In the genomic region with DNA sequence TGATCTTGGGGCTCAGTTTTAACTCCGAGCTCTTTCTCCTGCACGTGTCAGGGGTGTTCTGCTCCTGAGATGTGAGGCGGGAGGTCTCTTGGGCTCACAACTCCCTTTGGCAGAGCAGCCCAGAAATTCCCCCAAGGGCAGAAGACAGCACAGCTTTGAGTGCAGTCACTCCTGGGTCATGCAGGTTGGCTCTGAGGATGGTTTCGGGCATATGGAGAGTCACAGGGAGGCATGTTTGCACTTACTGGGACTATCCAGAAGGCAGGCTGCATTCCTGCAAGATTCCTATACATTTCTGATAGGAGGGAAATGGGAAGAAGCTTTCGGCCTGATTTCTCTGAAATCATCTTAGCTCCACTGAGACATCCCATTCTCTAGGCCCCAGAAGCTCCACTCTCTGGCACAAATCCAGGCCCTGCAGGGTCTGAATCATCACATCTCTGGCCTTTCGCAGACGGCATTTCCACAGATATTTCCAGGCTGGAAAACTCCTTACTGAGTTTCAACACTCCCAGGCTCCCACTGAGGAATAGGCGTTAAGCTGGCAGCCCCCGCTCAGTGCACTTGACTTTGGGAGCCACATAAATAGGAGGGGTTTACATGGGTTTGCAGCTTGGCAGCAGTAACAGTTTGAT, we compare ENCODE assay signal across 2 cellular contexts.
A peak's percentile ranks its signal among the peaks of the same experiment; 100 is the strongest.
TF ChIP-seq lines count a peak whose summit lies in the region.

No MANE protein-coding gene starts in this region.

TF ChIP-seq in IMR-90, 13 proteins besides CTCF, POLR2A, EP300 and RAD21:
- TF ChIP-seq BHLHE40 (IDR thresholded peaks at IDR 0.05; ENCODE audit: low read depth, low read length) (no peak), FOS (IDR thresholded peaks at IDR 0.05; ENCODE audit: low read depth, low read length) (peak; percentile 61; the same call in 1 of the 2 replicates), MXI1 (IDR thresholded peaks at IDR 0.05; ENCODE audit: borderline replicate concordance, low read depth, low read length) (no peak), CEBPB (IDR thresholded peaks at IDR 0.05; ENCODE audit: low read depth, low read length) (peak; percentile 59), NFE2L2 (IDR thresholded peaks at IDR 0.05; ENCODE audit: low read depth, low read length) (no peak), CHD1 (IDR thresholded peaks at IDR 0.05; ENCODE audit: low read depth, low read length) (no peak)
- TF ChIP-seq, protein P1, sequence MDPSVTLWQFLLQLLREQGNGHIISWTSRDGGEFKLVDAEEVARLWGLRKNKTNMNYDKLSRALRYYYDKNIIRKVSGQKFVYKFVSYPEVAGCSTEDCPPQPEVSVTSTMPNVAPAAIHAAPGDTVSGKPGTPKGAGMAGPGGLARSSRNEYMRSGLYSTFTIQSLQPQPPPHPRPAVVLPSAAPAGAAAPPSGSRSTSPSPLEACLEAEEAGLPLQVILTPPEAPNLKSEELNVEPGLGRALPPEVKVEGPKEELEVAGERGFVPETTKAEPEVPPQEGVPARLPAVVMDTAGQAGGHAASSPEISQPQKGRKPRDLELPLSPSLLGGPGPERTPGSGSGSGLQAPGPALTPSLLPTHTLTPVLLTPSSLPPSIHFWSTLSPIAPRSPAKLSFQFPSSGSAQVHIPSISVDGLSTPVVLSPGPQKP (IDR thresholded peaks at IDR 0.05; ENCODE audit: borderline replicate concordance, low read depth, low read length) = no peak

TF ChIP-seq in GM12891, 5 proteins besides CTCF, POLR2A, EP300 and RAD21:
- TF ChIP-seq SPI1 (IDR thresholded peaks at IDR 0.05; ENCODE audit: low read depth, low read length) (no peak), PAX5 (IDR thresholded peaks at IDR 0.05; ENCODE audit: insufficient read depth, low read length, severe bottlenecking) (no peak), POU2F2 (IDR thresholded peaks at IDR 0.05; ENCODE audit: low read depth, low read length) (no peak)
